36 cellular contexts compared by ENCODE assay signal in the genomic region with DNA sequence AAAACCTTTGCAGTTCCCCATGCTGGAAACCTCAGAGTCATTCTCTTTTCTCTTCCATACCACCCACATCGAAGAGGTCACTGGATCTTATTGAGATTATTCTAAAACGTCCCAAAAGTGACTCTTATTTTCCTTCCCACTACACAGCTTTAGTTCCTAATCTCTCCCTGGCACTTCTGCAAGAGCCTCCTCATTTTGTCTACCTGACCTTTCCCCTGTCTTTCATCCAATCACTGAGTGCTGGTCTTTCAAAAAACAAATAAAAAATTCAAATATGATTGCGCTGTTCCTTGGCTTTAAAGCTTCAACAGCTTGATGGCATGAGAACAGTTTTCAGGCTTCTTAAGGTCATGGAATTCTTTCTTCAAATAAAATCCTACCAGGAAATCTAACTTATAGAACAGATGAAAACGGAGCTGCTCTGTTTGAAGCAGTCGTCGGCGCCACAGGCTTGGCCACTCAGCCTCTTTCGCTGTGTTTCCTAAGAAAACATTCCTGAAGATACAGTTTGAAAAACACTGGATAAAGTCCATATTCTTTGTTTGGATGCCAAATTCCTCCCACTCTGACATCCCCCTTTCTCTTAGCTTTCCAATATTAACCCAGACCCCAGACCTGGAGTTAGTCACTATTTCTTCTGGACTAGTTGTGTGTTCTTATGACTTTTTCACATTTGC. TPM values are rescaled to one million over a fixed set of nuclear protein-coding genes. Genes with fewer than 3 reads are reported as not detected.
A peak's percentile ranks its signal among the peaks of the same experiment; 100 is the strongest.
DNase-seq lines count a peak whose midpoint lies in the region; ATAC-seq, FAIRE-seq and TF ChIP-seq lines count a peak whose summit lies in the region.
"Had no signal": no experiment of that assay in that cellular context is flagged by ENCODE, and none has a peak within 500 bp of the region (broad histone marks: within the 10 kb centered on the region; RNA-seq: fewer than 3 reads in every experiment).

No MANE protein-coding gene starts in this region.

- POLR2A ChIA-PET in A549 (lab: Yijun Ruan, JAX): no interaction called here

- H3K79me2 ChIP-seq in osteoblast (ENCODE audit: insufficient read depth, low read length): no peaks in the 10 kb centered on the region

- 38% methylated on average over 8 of the region's 8 CpGs for WGBS in A549 (ENCODE audit: missing lambda C conversion rate)

- no peaks in the 10 kb centered on the region for H3K4me1 ChIP-seq in A549
- H3K4me1 ChIP-seq in kidney (ENCODE audit: control insufficient read depth in 1 of 2, insufficient read depth in 1 of 2, low read depth in 1 of 2, low read length in 2 of 2): no peaks in the 10 kb centered on the region
- H3K4me1 ChIP-seq in osteoblast (ENCODE audit: insufficient read depth, low read length): no peaks in the 10 kb centered on the region

- ATAC-seq in A549: no peak
- ATAC-seq: body of pancreas; Panc1; stimulated activated effector memory CD8-positive, alpha-beta T cell treated with anti-CD3 and anti-CD28 coated beads, Interleukin-12 subunit alpha, Interleukin-12 subunit beta, amount 100 ng/mL, for 72 hours; WTC11 had no signal

- no peak for DNase-seq in A549 (ENCODE audit: low read depth in 1 of 2, low spot score in 1 of 2)
- DNase-seq in astrocyte of the spinal cord (ENCODE audit: low read depth, low spot score): peak; percentile 18
- peak; percentile 61 for DNase-seq in kidney
- DNase-seq in osteoblast (ENCODE audit: insufficient read length, low spot score, missing footprints): peak; percentile 74
- DNase-seq in amniotic stem cell (lab: John Stamatoyannopoulos, UW): no peak
- DNase-seq in NCI-H1092 treated with DMSO at 0.1 percent for 48 hours (lab: John Stamatoyannopoulos, UW): no peak
- no peak for DNase-seq in NCI-H146 (lab: John Stamatoyannopoulos, UW)
- no peak for DNase-seq in islet precursor cell
- DNase-seq: 8988T; activated CD4-positive, alpha-beta T cell treated with anti-CD3 and anti-CD28 coated beads, Interleukin-2, amount 10 ng/mL, durations not matched to agents 7 days and 5 days; activated gamma-delta T cell; activated naive CD8-positive, alpha-beta T cell treated with anti-CD3 and anti-CD28 coated beads for 36 hours; activated T-cell treated with anti-CD3 and anti-CD28 coated beads, Interleukin-2, amount 50 U/mL, for 1 hour; Calu3; DMS79; GM23248; immature natural killer cell; midbrain; naive B cell; NCI-H446; NCI-H748 treated with DMSO at 0.1 percent for 48 hours; SHP77; stimulated activated CD4-positive, alpha-beta T cell treated with anti-CD3 and anti-CD28 coated beads, Interleukin-15, amount 100 ng/mL, for 24 hours; stimulated activated CD4-positive, alpha-beta T cell treated with anti-CD3 and anti-CD28 coated beads, Interleukin-4, amount 100 ng/mL, for 4 hours; substantia nigra; T1000 had no signal

- H3K4me3 ChIP-seq in A549 (no peak overlapping the region), astrocyte of the spinal cord (ENCODE audit: low read depth, low read length) (no peak overlapping the region), kidney (ENCODE audit: low read length in 2 of 2) (peak overlapping the region in 1 of 2 donors; percentile 22), osteoblast (ENCODE audit: insufficient read depth, low read length) (peak overlapping the region; percentile 28)
- H3K4me3 ChIP-seq: body of pancreas, GM23248 had no signal

- FAIRE-seq in A549 (lab: Jason Lieb, UNC) (no peak), kidney (lab: Jason Lieb, UNC) (peak; percentile 63)
- FAIRE-seq: G401.6, urothelium cell line had no signal

- H2AFZ ChIP-seq in osteoblast (ENCODE audit: low read length): peak overlapping the region; percentile 45
- H2AFZ ChIP-seq: GM23248 had no signal

- TF ChIP-seq RAD21 in A549 (conservative IDR thresholded peaks at IDR 0.05 in 1 of 2, IDR thresholded peaks at IDR 0.05 in 1 of 2): no peak

- no peak overlapping the region for H3K9ac ChIP-seq in kidney (ENCODE audit: low read length in 2 of 2)
- H3K9ac ChIP-seq: GM23248 had no signal

- H3K36me3 ChIP-seq in kidney (ENCODE audit: control insufficient read depth in 1 of 2, insufficient read depth in 2 of 2, low read length in 2 of 2): no peaks in the 10 kb centered on the region
- no peaks in the 10 kb centered on the region for H3K36me3 ChIP-seq in osteoblast (ENCODE audit: insufficient read depth, low read length)
- H3K36me3 ChIP-seq: neutrophil had no signal

- TF ChIP-seq EP300 in A549 (IDR thresholded peaks at IDR 0.05): no peak

- in situ Hi-C loops in astrocyte of the spinal cord (cut with HindIII; ENCODE audit: low sequenced_read_pairs): no loop called here

- H3K9me3 ChIP-seq in A549 (no peaks in the 10 kb centered on the region), kidney (ENCODE audit: control insufficient read depth in 1 of 2, low read length in 2 of 2) (no peaks in the 10 kb centered on the region), osteoblast (ENCODE audit: low read depth, low read length) (no peaks in the 10 kb centered on the region)
- H3K9me3 ChIP-seq: body of pancreas, neutrophil had no signal

- H3K4me2 ChIP-seq in A549 (peak overlapping the region; percentile 16; the same call in 2 of the 3 replicates), osteoblast (ENCODE audit: insufficient read depth, low read length) (peak overlapping the region; percentile 68)

- no peak for TF ChIP-seq POLR2A in A549 (IDR thresholded peaks at IDR 0.05; ENCODE audit: low read length)

- H3K27ac ChIP-seq in A549: no peak overlapping the region
- H3K27ac ChIP-seq in kidney (ENCODE audit: low read depth in 2 of 2, low read length in 2 of 2): no peak overlapping the region
- H3K27ac ChIP-seq in osteoblast (ENCODE audit: low read depth, low read length): no peak overlapping the region
- H3K27ac ChIP-seq: GM23248, neutrophil had no signal

- no peaks in the 10 kb centered on the region for H4K20me1 ChIP-seq in osteoblast (ENCODE audit: insufficient read depth, low read length)

- no peaks in the 10 kb centered on the region for H3K27me3 ChIP-seq in osteoblast (ENCODE audit: insufficient read depth, low read length)
- H3K27me3 ChIP-seq: body of pancreas, neutrophil had no signal

- intact Hi-C loops in kidney (cut with DNase I): no loop called here

- TF ChIP-seq CTCF in A549 (IDR thresholded peaks at IDR 0.05) (no peak), astrocyte of the spinal cord (IDR thresholded peaks at IDR 0.05; ENCODE audit: low read depth, low read length) (no peak), kidney (IDR thresholded peaks at IDR 0.05; ENCODE audit: borderline replicate concordance, extremely low read depth, insufficient read depth) (no peak), osteoblast (IDR thresholded peaks at IDR 0.05; ENCODE audit: extremely low read depth, low read depth, low read length) (no peak)

- CTCF ChIA-PET in A549 (lab: Yijun Ruan, JAX): no interaction called here

TF ChIP-seq in A549, 52 proteins besides CTCF, POLR2A, EP300 and RAD21:
- no peak for TF ChIP-seq E2F6 (IDR thresholded peaks at IDR 0.05; ENCODE audit: borderline replicate concordance, low read depth)

RNA-seq across cellular contexts. Expression of gene SYTL5, which starts 12.5 kb away (rescaled TPM):
- polyA plus RNA-seq in A549 (2011; rRNA removed) (0.79 and 1.0 TPM in 2 replicates), A549 (2017; fragmentation: RNase III; extraction: RNeasy Plus Mini Kit Qiagen cat#74134 plus additional on column Dnase treatment) (0.71 to 1.1 TPM (median 0.88 TPM) in 3 replicates), kidney (ENCODE audit: insufficient read depth, low read depth, low replicate concordance) (0.65 TPM)
- polyA plus RNA-seq in A549 (2012; cell fraction: cytosol; rRNA removed): 0.05 TPM in 2 replicates
- polyA plus RNA-seq in A549 (2012; cell fraction: nucleus; rRNA removed): 0.05 and 0.06 TPM in 2 replicates
- 0.37 and 0.44 TPM in 2 replicates for polyA minus RNA-seq in A549 (2011; rRNA and poly(A)+ RNA removed)
- total RNA-seq in kidney (0.69 TPM), osteoblast (under 0.01 TPM in 2 replicates)
- total RNA-seq: activated CD4-positive, alpha-beta T cell treated with anti-CD3 and anti-CD28 coated beads, Interleukin-2, amount 10 ng/mL, durations not matched to agents 7 days and 5 days; activated CD8-positive, alpha-beta memory T cell treated with anti-CD3 and anti-CD28 coated beads for 36 hours; activated naive CD8-positive, alpha-beta T cell treated with anti-CD3 and anti-CD28 coated beads for 36 hours; GM23248; pulmonary artery endothelial cell had no signal
- polyA plus RNA-seq: CD14-positive monocyte, GM23248, immature natural killer cell had no signal

Comparison
In these comparisons a context has a peak if more than half of its experiments do, and no peak if none do; other contexts are left out.
1. DNase-seq: peak in astrocyte of the spinal cord (single experiment), kidney (single experiment) and osteoblast (single experiment); none in A549 (0 of 2), amniotic stem cell (single experiment), NCI-H1092 treated with DMSO at 0.1 percent for 48 hours (single experiment), NCI-H146 (single experiment) and islet precursor cell (single experiment).